ENCODE assay signal across 17 cellular contexts in the genomic region with DNA sequence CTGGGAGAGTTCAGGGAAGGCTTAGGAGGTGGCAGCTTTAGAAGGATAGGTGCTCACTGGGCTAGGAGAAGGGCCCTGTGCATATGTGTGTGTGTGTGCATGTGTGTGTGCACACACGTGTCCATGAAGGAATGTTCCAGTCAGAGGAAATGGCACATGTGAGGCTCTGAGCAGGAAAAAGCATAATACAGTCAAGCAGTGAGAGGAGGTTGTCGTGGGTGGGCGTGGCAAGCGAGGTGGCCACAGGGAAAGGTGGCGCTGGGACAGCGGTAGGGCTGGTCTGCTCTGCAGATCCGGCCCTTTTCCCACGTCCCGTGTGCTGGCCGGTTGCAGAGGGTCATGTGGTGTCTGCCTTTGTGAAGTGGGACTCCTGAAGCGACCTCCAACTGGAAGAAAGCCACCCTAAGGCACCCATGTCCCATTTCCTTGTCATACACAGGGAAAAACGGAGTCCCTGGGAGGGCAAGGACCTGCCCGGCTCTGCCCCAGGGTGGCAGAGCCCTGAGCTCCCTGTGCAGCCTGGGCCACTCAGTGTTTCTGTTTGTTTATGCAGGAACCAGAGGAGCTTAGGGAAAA. TPM values are rescaled to one million over a fixed set of nuclear protein-coding genes. Genes with fewer than 3 reads are reported as not detected.
DNase-seq lines count a peak whose midpoint lies in the region; ATAC-seq and TF ChIP-seq lines count a peak whose summit lies in the region.
"Had no signal": no experiment of that assay in that cellular context is flagged by ENCODE, and none has a peak within 500 bp of the region (broad histone marks: within the 10 kb centered on the region; RNA-seq: fewer than 3 reads in every experiment).

No MANE protein-coding gene starts in this region.

- intact Hi-C loops in left lung (cut with DNase I), result no loop called here
- intact Hi-C loops in sciatic nerve (cut with DNase I), result no loop called here

- H3K4me3 ChIP-seq in left lung (no peak overlapping the region), BE2C (ENCODE audit: low read depth, low read length) (no peak overlapping the region)
- H3K4me3 ChIP-seq: HAP-1 had no signal

- ATAC-seq in left lung (peak; percentile 51), sciatic nerve (no peak), HG03108 (IDR thresholded peaks at IDR 0.05; ENCODE audit: unreplicated experiment) (no peak)

- H3K4me1 ChIP-seq in left lung (no peaks in the 10 kb centered on the region), BE2C (no peaks in the 10 kb centered on the region)
- H3K4me1 ChIP-seq: HAP-1 had no signal

- H3K36me3 ChIP-seq in left lung, result no peaks in the 10 kb centered on the region
- H3K36me3 ChIP-seq in BE2C, result no peaks in the 10 kb centered on the region
- H3K36me3 ChIP-seq: HAP-1 had no signal

- no peaks in the 10 kb centered on the region for H3K9me3 ChIP-seq in left lung
- no peaks in the 10 kb centered on the region for H3K9me3 ChIP-seq in BE2C
- H3K9me3 ChIP-seq: HAP-1 had no signal

- peak; percentile 25 for DNase-seq in activated CD4-positive, CD25-positive, alpha-beta regulatory T cell treated with anti-CD3 and anti-CD28 coated beads, Interleukin-2, amount 50 U/mL, for 72 hours
- DNase-seq in activated CD4-positive, CD25-positive, alpha-beta regulatory T cell (lab: John Stamatoyannopoulos, UW), result no peak
- DNase-seq in SW480 (ENCODE audit: low spot score), result peak; percentile 9
- peak in 1 of 2 donors; percentile 45 for DNase-seq in left lung
- DNase-seq in sciatic nerve (ENCODE audit: low spot score), result peak; percentile 34
- no peak for DNase-seq in BE2C
- no peak for DNase-seq in globus pallidus (ENCODE audit: low spot score)
- DNase-seq: DMS79 treated with DMSO at 0.1 percent for 48 hours, NCI-H1417, NCI-H1930, NCI-H2171, NCI-H446, NCI-H69 had no signal

- TF ChIP-seq CTCF in left lung (IDR thresholded peaks at IDR 0.05), result no peak
- TF ChIP-seq CTCF in BE2C (IDR thresholded peaks at IDR 0.05; ENCODE audit: low read depth, low read length), result no peak

- no peak overlapping the region for H3K27ac ChIP-seq in left lung
- H3K27ac ChIP-seq: 22Rv1, HL-60 had no signal

- H3K27me3 ChIP-seq in left lung (no peaks in the 10 kb centered on the region), BE2C (no peaks in the 10 kb centered on the region)

RNA-seq across cellular contexts. Expression of a gene that starts 40.1 kb away (rescaled TPM):
- total RNA-seq in left lung, result 1 to 10 TPM; 1.5 to 1.6 TPM
- total RNA-seq in sciatic nerve, result 3.9 TPM
- 3.3 TPM for polyA plus RNA-seq in BE2C (2012; ENCODE audit: insufficient read depth, insufficient read length, low read depth)

Comparison
In these comparisons a context has a peak if more than half of its experiments do, and no peak if none do; other contexts are left out.
1. DNase-seq: peak in activated CD4-positive, CD25-positive, alpha-beta regulatory T cell treated with anti-CD3 and anti-CD28 coated beads, Interleukin-2, amount 50 U/mL, for 72 hours (single experiment), SW480 (single experiment) and sciatic nerve (single experiment); none in activated CD4-positive, CD25-positive, alpha-beta regulatory T cell (0 of 4), BE2C (single experiment) and globus pallidus (single experiment).